In genomic region chr12:31728917-31729640, GRCh38 we compare ENCODE assay signal across 8 cellular contexts. TPM values are rescaled to one million over a fixed set of nuclear protein-coding genes. Genes with fewer than 3 reads are reported as not detected.
A peak's percentile ranks its signal among the peaks of the same experiment; 100 is the strongest.
DNase-seq lines count a peak whose midpoint lies in the region; ATAC-seq, FAIRE-seq and TF ChIP-seq lines count a peak whose summit lies in the region.

AMN1 (minus strand) TSS chr12:31729021; CDS start chr12:31729008, 13 bp downstream.

- peaks cover 21% of the 10 kb centered on the region for H3K4me1 Mint-ChIP-seq in Caco-2 (ENCODE audit: low read depth, unreplicated experiment)

- POLR2A ChIA-PET in Caco-2 (lab: Charles Lee): interaction anchor here (0.6 to 1.3 kb wide), 8 partner anchors 14 to 340 kb away, joined by 3 to 8 read pairs (median 4); partner anchors contain the start of gene ETFBKMT

- no TSS peak for BruUV-seq in Caco-2 (replicated peaks; lab: Mats Ljungman, UMichigan)

- DNase-seq in Caco-2 (peak; percentile 100), HTR-8/SVneo (ENCODE audit: insufficient read length, low spot score) (peak; percentile 97), NT2/D1 (ENCODE audit: low read depth, low spot score) (peak; percentile 100), mesenteric fat pad (ENCODE audit: low spot score) (peak; percentile 100)
- DNase-seq in activated CD8-positive, alpha-beta memory T cell treated with anti-CD3 and anti-CD28 coated beads, Interleukin-2, amount 50 U/mL, for 4 hours: peak; percentile 99
- DNase-seq in stimulated activated CD8-positive, alpha-beta memory T cell treated with anti-CD3 and anti-CD28 coated beads, Interleukin-15, amount 100 ng/mL, for 1 hour (ENCODE audit: low read depth): peak; percentile 97

- peak within 1 kb of the TSS; percentile 98 for H3K27ac Mint-ChIP-seq in Caco-2 (ENCODE audit: unreplicated experiment)

- peak within 1 kb of the TSS; percentile 95 for H3K4me3 Mint-ChIP-seq in Caco-2 (ENCODE audit: unreplicated experiment)

- H3K4me3 ChIP-seq in Caco-2 (ENCODE audit: low read depth, low read length): peak within 1 kb of the TSS; percentile 78
- H3K4me3 ChIP-seq in NT2/D1 (ENCODE audit: insufficient read length, low read depth): peak within 1 kb of the TSS; percentile 54

- H3K27me3 ChIP-seq in Caco-2 (replicated peaks; ENCODE audit: control insufficient read depth, insufficient read depth, low read length) (no peaks in the 10 kb centered on the region), NT2/D1 (ENCODE audit: insufficient read depth, insufficient read length) (no peaks in the 10 kb centered on the region)

- peak within 1 kb of the TSS; percentile 81 for H3K9ac ChIP-seq in NT2/D1 (ENCODE audit: insufficient read length, low read depth)

- peaks cover 35% of the 10 kb centered on the region for H3K9me3 ChIP-seq in Caco-2
- H3K9me3 ChIP-seq in NT2/D1 (ENCODE audit: insufficient read depth, low read length): peaks cover 34% of the 10 kb centered on the region

- TF ChIP-seq CTCF in Caco-2 (IDR thresholded peaks at IDR 0.05; ENCODE audit: insufficient read depth in 1 of 2, low read depth in 1 of 2, low read length in 1 of 2, severe bottlenecking in 1 of 2, unreplicated experiment in 1 of 2): no peak

- intact Hi-C loops in Caco-2 (cut with micrococcal nuclease; ENCODE audit: unreplicated experiment): loop anchor here (1.0 to 2.0 kb wide), 6 partner anchors 14 to 230 kb away; partner anchors contain the start of genes ETFBKMT and RESF1

- ATAC-seq in GM21381 (IDR thresholded peaks at IDR 0.05; ENCODE audit: unreplicated experiment): peak; percentile 91

- H3K27me3 Mint-ChIP-seq in Caco-2 (ENCODE audit: insufficient read depth, unreplicated experiment): no peaks in the 10 kb centered on the region

- peak; percentile 77 for FAIRE-seq in HTR-8/SVneo (lab: Jason Lieb, UNC)
- FAIRE-seq in endometrium (lab: Jason Lieb, UNC): peak; percentile 97

- H3K4me1 ChIP-seq in Caco-2: peaks cover 35% of the 10 kb centered on the region
- peaks cover 2% of the 10 kb centered on the region for H3K4me1 ChIP-seq in NT2/D1 (ENCODE audit: insufficient read depth, insufficient read length)

- CTCF ChIA-PET in Caco-2 (lab: Charles Lee): interaction anchor here (0.6 to 1.6 kb wide), 6 partner anchors 14 to 86 kb away, joined by 3 to 6 read pairs (median 3); partner anchors contain the start of gene ETFBKMT

- H3K36me3 ChIP-seq in Caco-2 (ENCODE audit: control insufficient read depth, insufficient read depth, low read length): no peaks in the 10 kb centered on the region
- H3K36me3 ChIP-seq in NT2/D1 (ENCODE audit: insufficient read depth, insufficient read length, low read length): no peaks in the 10 kb centered on the region

- peaks cover 30% of the 10 kb centered on the region for H3K9me3 Mint-ChIP-seq in Caco-2 (ENCODE audit: unreplicated experiment)

- H3K36me3 Mint-ChIP-seq in Caco-2 (ENCODE audit: insufficient read depth, unreplicated experiment): peaks cover 46% of the 10 kb centered on the region

RNA-seq across cellular contexts. Expression of gene AMN1, which starts in this region (rescaled TPM):
- total RNA-seq in Caco-2 (2022) (6.2 and 8.8 TPM in 2 replicates), mesenteric fat pad (8.2 TPM)

Comparison
In these comparisons a context has a peak if more than half of its experiments do, and no peak if none do; other contexts are left out.
1. Peak in every context shown above with its lines: DNase-seq, ATAC-seq and H3K4me3 ChIP-seq.